Comparison of ENCODE assay signal across 18 cellular contexts in genomic region chr2:51717318-51717717, GRCh38.
DNase-seq lines count a peak whose midpoint lies in the region; ATAC-seq, FAIRE-seq and TF ChIP-seq lines count a peak whose summit lies in the region.
"Had no signal": no experiment of that assay in that cellular context is flagged by ENCODE, and none has a peak within 500 bp of the region (broad histone marks: within the 10 kb centered on the region; RNA-seq: fewer than 3 reads in every experiment).

No MANE protein-coding gene starts in this region.

- intact Hi-C loops in HepG2 (cut with micrococcal nuclease; ENCODE audit: unreplicated experiment), result no loop called here

- no peak overlapping the region for H2AFZ ChIP-seq in HepG2 (ENCODE audit: low read length)

- H3K36me3 ChIP-seq in adipocyte (ENCODE audit: control insufficient read depth, insufficient read depth, low read length, severe bottlenecking) (no peaks in the 10 kb centered on the region), HepG2 (replicated peaks in 1 of 2; ENCODE audit: control insufficient read depth in 1 of 2, insufficient read depth in 2 of 2, low read length in 2 of 2) (no peaks in the 10 kb centered on the region)
- H3K36me3 ChIP-seq: ascending aorta, heart left ventricle, tibial nerve had no signal

- 22% methylated on average over 3 of the region's 3 CpGs for WGBS in HepG2 (ENCODE audit: low lambda C conversion rate)

- H3K9ac ChIP-seq in adipocyte (ENCODE audit: low read length) (no peak overlapping the region), HepG2 (ENCODE audit: insufficient read depth, low read depth, low read length) (no peak overlapping the region)

- FAIRE-seq in HepG2 (lab: Jason Lieb, UNC), result no peak

- POLR2A ChIA-PET in HepG2 (lab: Yijun Ruan, JAX), result no interaction called here

- CTCF ChIA-PET in HepG2 (lab: Yijun Ruan, JAX; ENCODE audit: low intra/inter-chr PET ratio, low total read pairs), result no interaction called here

- peak; percentile 78 for DNase-seq in H4 (ENCODE audit: low spot score)
- DNase-seq in adipocyte (ENCODE audit: low read depth), result peak; percentile 60
- DNase-seq in fibroblast of mammary gland (ENCODE audit: low read depth), result peak; percentile 90
- DNase-seq in skeletal muscle cell (ENCODE audit: low read depth), result peak; percentile 86
- DNase-seq in effector CD8-positive, alpha-beta T cell (lab: John Stamatoyannopoulos, UW), result no peak
- DNase-seq in DMS 273 treated with DMSO at 0.1 percent for 48 hours (lab: John Stamatoyannopoulos, UW), result no peak
- no peak for DNase-seq in HepG2 (ENCODE audit: low spot score)
- DNase-seq: activated CD8-positive, alpha-beta T cell treated with anti-CD3 and anti-CD28 coated beads for 36 hours; activated effector memory CD4-positive, alpha-beta T cell treated with anti-CD3 and anti-CD28 coated beads, Interleukin-2, amount 50 U/mL, for 16 hours; C1 segment of cervical spinal cord; effector memory CD8-positive, alpha-beta T cell; heart left ventricle; naive thymus-derived CD8-positive, alpha-beta T cell; NCI-H1092; stimulated activated CD4-positive, alpha-beta T cell treated with anti-CD3 and anti-CD28 coated beads, Interleukin-2, amount 100 ng/mL, for 24 hours had no signal

- H3K9me3 ChIP-seq in adipocyte (ENCODE audit: control insufficient read depth, low read length) (peaks cover 11% of the 10 kb centered on the region), HepG2 (ENCODE audit: low read length) (peaks cover 30% of the 10 kb centered on the region)

- H3K27me3 ChIP-seq in adipocyte (replicated peaks; ENCODE audit: control insufficient read depth, insufficient read depth, low read length), result no peaks in the 10 kb centered on the region
- no peaks in the 10 kb centered on the region for H3K27me3 ChIP-seq in HepG2 (ENCODE audit: control insufficient read depth in 1 of 2, insufficient read depth in 2 of 2, low read length in 2 of 2)
- H3K27me3 ChIP-seq: ascending aorta, heart left ventricle, tibial nerve had no signal

- ATAC-seq in HepG2 (no peak), HG03159 (IDR thresholded peaks at IDR 0.05; ENCODE audit: unreplicated experiment) (no peak)
- ATAC-seq: activated CD8-positive, alpha-beta T cell treated with anti-CD3 and anti-CD28 coated beads for 36 hours; effector memory CD8-positive, alpha-beta T cell; heart left ventricle; naive thymus-derived CD8-positive, alpha-beta T cell had no signal

- no peaks in the 10 kb centered on the region for H3K4me1 ChIP-seq in adipocyte (ENCODE audit: control insufficient read depth, insufficient read depth, low read length)
- no peaks in the 10 kb centered on the region for H3K4me1 ChIP-seq in HepG2 (ENCODE audit: insufficient read depth, low read length)
- H3K4me1 ChIP-seq: ascending aorta, heart left ventricle, tibial nerve had no signal

- no TSS peak for BruUV-seq in HepG2 (replicated peaks; lab: Mats Ljungman, UMichigan)

- in situ Hi-C loops in HepG2 (cut with HindIII; ENCODE audit: extremely low pct_ligation_motif_present, low pct_unique_long_range_greater_than_20kb), result loop anchor here (25.0 kb wide), 1 partner anchor 1180 kb away; no protein-coding TSS in a partner anchor

- H3K4me3 ChIP-seq in adipocyte (ENCODE audit: low read length), result no peak overlapping the region
- no peak overlapping the region for H3K4me3 ChIP-seq in fibroblast of mammary gland (ENCODE audit: control insufficient read depth, low read depth, low read length)
- H3K4me3 ChIP-seq in skeletal muscle cell (ENCODE audit: low read depth, low read length), result no peak overlapping the region
- no peak overlapping the region for H3K4me3 ChIP-seq in HepG2 (replicated peaks in 1 of 3; ENCODE audit: insufficient read depth in 1 of 3, low read depth in 2 of 3, low read length in 3 of 3)
- H3K4me3 ChIP-seq: ascending aorta, heart left ventricle, tibial nerve had no signal

- no peaks in the 10 kb centered on the region for H4K20me1 ChIP-seq in HepG2 (ENCODE audit: insufficient read depth, low read length)

- no peak for TF ChIP-seq CTCF in fibroblast of mammary gland (conservative IDR thresholded peaks at IDR 0.05; ENCODE audit: control insufficient read depth, insufficient read depth, low read depth, low read length)
- no peak for TF ChIP-seq CTCF in HepG2 (CRISPR knock-in tag; IDR thresholded peaks at IDR 0.05)

- no peak overlapping the region for H3K4me2 ChIP-seq in HepG2 (ENCODE audit: low read depth, low read length)

- TF ChIP-seq RAD21 in HepG2 (CRISPR knock-in tag; IDR thresholded peaks at IDR 0.05), result no peak

- no peaks in the 10 kb centered on the region for H3K79me2 ChIP-seq in HepG2 (ENCODE audit: insufficient read depth, low read length)

- TF ChIP-seq POLR2A in HepG2 (IDR thresholded peaks at IDR 0.05; ENCODE audit: insufficient read depth in 1 of 2, low read depth in 2 of 2, low read length in 2 of 2), result no peak

- H3K27ac ChIP-seq in HepG2 (ENCODE audit: extremely low read length, insufficient read depth, low read length), result no peak overlapping the region
- H3K27ac ChIP-seq: ascending aorta, heart left ventricle, tibial nerve had no signal

- TF ChIP-seq EP300 in HepG2 (IDR thresholded peaks at IDR 0.05; ENCODE audit: low read depth in 2 of 2, low read length in 2 of 2) (no peak), HepG2 (CRISPR knock-in tag; IDR thresholded peaks at IDR 0.05; ENCODE audit: borderline replicate concordance) (no peak)

TF ChIP-seq in HepG2, 621 proteins besides CTCF, POLR2A, EP300 and RAD21:
- TF ChIP-seq MAFG (CRISPR knock-in tag; IDR thresholded peaks at IDR 0.05), result no peak
- no peak for TF ChIP-seq HNF4A (CRISPR knock-in tag; IDR thresholded peaks at IDR 0.05)
- no peak for TF ChIP-seq LBX2 (CRISPR knock-in tag; IDR thresholded peaks at IDR 0.05; ENCODE audit: borderline replicate concordance)
- no peak for TF ChIP-seq SIN3A (IDR thresholded peaks at IDR 0.05; ENCODE audit: borderline replicate concordance, low read depth, low read length)
- TF ChIP-seq ZNF160 (CRISPR knock-in tag; IDR thresholded peaks at IDR 0.05), result no peak
- no peak for TF ChIP-seq ZNF552 (CRISPR knock-in tag; IDR thresholded peaks at IDR 0.05; ENCODE audit: borderline replicate concordance)
- no peak for TF ChIP-seq ATF1 (CRISPR knock-in tag; IDR thresholded peaks at IDR 0.05)
- no peak for TF ChIP-seq ZSCAN21 (CRISPR knock-in tag; IDR thresholded peaks at IDR 0.05; ENCODE audit: borderline replicate concordance)
- no peak for TF ChIP-seq PHF5A (CRISPR knock-in tag; IDR thresholded peaks at IDR 0.05; ENCODE audit: low read depth, unreplicated experiment)
- TF ChIP-seq ZNF614 (CRISPR knock-in tag; IDR thresholded peaks at IDR 0.05; ENCODE audit: borderline replicate concordance), result no peak
- TF ChIP-seq ZNF777 (CRISPR knock-in tag; IDR thresholded peaks at IDR 0.05), result no peak
- no peak for TF ChIP-seq ZFP82 (CRISPR knock-in tag; IDR thresholded peaks at IDR 0.05; ENCODE audit: borderline replicate concordance)
- TF ChIP-seq ZBTB21 (CRISPR knock-in tag; IDR thresholded peaks at IDR 0.05), result no peak
- TF ChIP-seq GPN1 (CRISPR knock-in tag; IDR thresholded peaks at IDR 0.05; ENCODE audit: borderline replicate concordance), result no peak
- no peak for TF ChIP-seq ESRRA (CRISPR knock-in tag; IDR thresholded peaks at IDR 0.05; ENCODE audit: low read depth)
- TF ChIP-seq EZH2 (conservative IDR thresholded peaks at IDR 0.05; ENCODE audit: low read depth, low read length), result no peak
- TF ChIP-seq RBM39 (IDR thresholded peaks at IDR 0.05; ENCODE audit: low read depth, low read length, poor library complexity, severe bottlenecking), result no peak

Comparison
In these comparisons a context has a peak if more than half of its experiments do, and no peak if none do; other contexts are left out.
1. DNase-seq: peak in H4 (single experiment), adipocyte (single experiment), fibroblast of mammary gland (single experiment) and skeletal muscle cell (single experiment); none in effector CD8-positive, alpha-beta T cell (single experiment), DMS 273 treated with DMSO at 0.1 percent for 48 hours (single experiment) and HepG2 (single experiment).